Comparison of ENCODE assay signal across 25 cellular contexts in the genomic region with DNA sequence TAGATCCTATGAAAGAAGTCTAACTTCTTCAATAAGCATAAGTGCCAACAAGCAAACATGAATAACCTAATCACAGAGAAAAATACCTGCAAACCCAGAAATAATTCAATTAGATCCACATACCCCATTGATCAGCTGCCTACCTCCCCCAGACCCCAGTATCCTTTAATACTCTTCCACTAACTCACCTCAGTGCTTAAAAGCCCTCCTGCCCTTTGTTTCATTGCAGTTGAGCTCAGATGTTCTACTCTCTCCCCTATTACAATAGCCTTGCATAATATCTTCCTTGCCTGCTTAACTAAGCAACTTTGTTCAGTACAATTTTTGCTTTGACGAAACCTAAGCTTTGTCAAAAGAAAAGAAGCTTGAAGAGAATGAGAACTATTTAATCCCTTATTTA.
"Had no signal": no experiment of that assay in that cellular context is flagged by ENCODE, and none has a peak within 500 bp of the region (broad histone marks: within the 10 kb centered on the region; RNA-seq: fewer than 3 reads in every experiment).

No MANE protein-coding gene starts in this region.

- H3K4me3 ChIP-seq: colonic mucosa, coronary artery, dorsolateral prefrontal cortex, esophagus muscularis mucosa, esophagus squamous epithelium, gastrocnemius medialis, gastroesophageal sphincter, heart left ventricle had no signal

- DNase-seq: colonic mucosa; cortex of kidney; dermis blood vessel endothelial cell; dorsolateral prefrontal cortex; effector CD4-positive, alpha-beta T cell; effector CD8-positive, alpha-beta T cell; effector memory CD4-positive, alpha-beta T cell; effector memory CD8-positive, alpha-beta T cell; endodermal cell; erythroblast; esophagus squamous epithelium; foreskin fibroblast; foreskin keratinocyte; foreskin melanocyte; gastrocnemius medialis; glutamatergic neuron; head of caudate nucleus; heart left ventricle had no signal

- FAIRE-seq: endothelial cell of umbilical vein had no signal

- H3K27me3 Mint-ChIP-seq: dendritic cell treated with granulocyte-macrophage colony-stimulating factor and Interleukin-4, amounts not matched to agents 40 ng/mL and 50 ng/mL, for 4 days; effector memory CD8-positive, alpha-beta T cell had no signal

- H3K4me3 Mint-ChIP-seq: dendritic cell treated with granulocyte-macrophage colony-stimulating factor and Interleukin-4, amounts not matched to agents 40 ng/mL and 50 ng/mL, for 4 days; effector memory CD8-positive, alpha-beta T cell; endodermal cell had no signal

- H3K27me3 ChIP-seq: colonic mucosa, dorsolateral prefrontal cortex, esophagus muscularis mucosa, esophagus squamous epithelium, foreskin keratinocyte, gastrocnemius medialis, gastroesophageal sphincter, heart left ventricle had no signal

- H3K4me1 ChIP-seq: colonic mucosa, esophagus muscularis mucosa, esophagus squamous epithelium, gastrocnemius medialis, gastroesophageal sphincter had no signal

- H3K27ac Mint-ChIP-seq: dendritic cell treated with granulocyte-macrophage colony-stimulating factor and Interleukin-4, amounts not matched to agents 40 ng/mL and 50 ng/mL, for 4 days; effector memory CD8-positive, alpha-beta T cell; endodermal cell had no signal

- H3K27ac ChIP-seq: colonic mucosa, coronary artery, dorsolateral prefrontal cortex, epithelial cell of prostate, esophagus muscularis mucosa, esophagus squamous epithelium, foreskin keratinocyte, gastrocnemius medialis, gastroesophageal sphincter, heart left ventricle had no signal

- ATAC-seq: effector memory CD8-positive, alpha-beta T cell; esophagus mucosa; foreskin keratinocyte; gastrocnemius medialis; gastroesophageal sphincter; heart left ventricle had no signal

- H3K36me3 ChIP-seq: colonic mucosa, esophagus muscularis mucosa, esophagus squamous epithelium, gastrocnemius medialis, gastroesophageal sphincter, heart left ventricle had no signal

- H3K9me3 ChIP-seq: colonic mucosa, gastrocnemius medialis had no signal
